8 cellular contexts compared by ENCODE assay signal in the genomic region with DNA sequence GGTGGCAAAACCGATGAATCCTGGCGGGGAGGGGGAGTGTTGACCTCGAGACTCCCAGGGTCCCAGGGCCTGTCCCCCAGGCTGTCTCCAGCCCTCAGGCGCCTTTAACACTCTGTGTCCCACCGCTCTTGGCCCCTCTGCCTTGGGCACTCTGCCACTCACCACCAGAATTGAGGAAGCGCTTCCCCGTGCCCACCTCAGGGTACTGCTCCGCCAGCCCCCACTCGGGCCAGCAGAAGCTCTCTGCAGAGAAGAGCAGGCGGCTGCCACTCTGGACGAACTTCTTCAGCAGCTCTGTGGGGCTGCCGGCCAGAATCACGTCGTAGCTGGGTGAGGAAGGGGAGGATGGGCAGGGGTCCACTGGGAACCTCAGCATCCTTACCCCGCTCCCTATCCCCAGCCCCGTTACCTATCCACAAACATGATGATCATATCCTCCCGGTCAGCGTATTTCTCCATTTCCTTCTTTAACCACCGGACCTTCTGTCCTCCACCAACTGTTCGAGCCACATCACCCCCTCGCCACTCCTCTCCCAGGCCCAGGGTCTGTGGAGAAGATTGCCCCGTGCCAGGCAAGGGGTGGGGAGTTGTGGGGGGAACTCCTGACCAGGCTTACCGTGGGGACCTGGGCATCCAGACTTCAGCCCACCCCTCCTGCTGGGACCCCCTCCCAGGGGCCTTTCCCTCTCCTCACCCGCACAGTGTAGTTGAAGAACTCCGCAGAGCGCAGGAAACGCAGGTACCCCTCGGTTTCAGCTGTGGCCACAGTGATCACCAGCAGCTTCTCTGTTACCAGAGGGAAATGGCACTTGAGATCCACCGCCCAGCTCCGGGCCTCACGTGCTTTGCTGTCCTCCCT. TPM values are rescaled to one million over a fixed set of nuclear protein-coding genes. Genes with fewer than 3 reads are reported as not detected.
A peak's percentile ranks its signal among the peaks of the same experiment; 100 is the strongest.
DNase-seq lines count a peak whose midpoint lies in the region; ATAC-seq and TF ChIP-seq lines count a peak whose summit lies in the region.

No MANE protein-coding gene starts in this region.

- H3K36me3 ChIP-seq in DOHH2 (ENCODE audit: control insufficient read depth, low read length) (no peaks in the 10 kb centered on the region; the same call in 1 of the 2 replicates), NT2/D1 (ENCODE audit: insufficient read depth, insufficient read length, low read length) (peaks cover 42% of the 10 kb centered on the region)

- no peak for ATAC-seq in effector memory CD8-positive, alpha-beta T cell (replicated peaks)

- H3K27ac ChIP-seq in DOHH2 (ENCODE audit: low read depth, low read length): no peak overlapping the region

- peak overlapping the region; percentile 95 for H3K4me3 Mint-ChIP-seq in effector memory CD8-positive, alpha-beta T cell
- H3K4me3 Mint-ChIP-seq in neural crest cell: peak overlapping the region; percentile 98

- H3F3A ChIP-seq in DOHH2 (ENCODE audit: control insufficient read depth, insufficient read depth): no peaks in the 10 kb centered on the region

- no peak for DNase-seq in NT2/D1 (ENCODE audit: low read depth, low spot score)
- DNase-seq in effector memory CD8-positive, alpha-beta T cell: no peak
- DNase-seq in neural crest cell (ENCODE audit: low read depth, low spot score): no peak
- no peak for DNase-seq in H4 (ENCODE audit: low spot score)
- DNase-seq in GM19240 (ENCODE audit: insufficient read length, low spot score): no peak
- DNase-seq in SW 1271 (lab: John Stamatoyannopoulos, UW): no peak
- no peak for DNase-seq in germinal center (ENCODE audit: low spot score)

- H3K27ac Mint-ChIP-seq in effector memory CD8-positive, alpha-beta T cell: peak overlapping the region; percentile 65 to 98
- H3K27ac Mint-ChIP-seq in neural crest cell (ENCODE audit: unreplicated experiment): peak overlapping the region; percentile 84

- H3K4me1 Mint-ChIP-seq in effector memory CD8-positive, alpha-beta T cell (ENCODE audit: low read depth in 2 of 2): peaks cover 34 to 35% of the 10 kb centered on the region in 2 donors
- H3K4me1 Mint-ChIP-seq in neural crest cell: peaks cover 23% of the 10 kb centered on the region

- no peaks in the 10 kb centered on the region for H3K9me3 ChIP-seq in DOHH2 (ENCODE audit: control insufficient read depth, insufficient read depth, low read length)
- H3K9me3 ChIP-seq in NT2/D1 (ENCODE audit: insufficient read depth, low read length): no peaks in the 10 kb centered on the region

- no peaks in the 10 kb centered on the region for H4K20me1 ChIP-seq in DOHH2 (ENCODE audit: control insufficient read depth, insufficient read depth, low read depth, low read length)

- H3K27me3 ChIP-seq in DOHH2 (ENCODE audit: control insufficient read depth, low read length) (no peaks in the 10 kb centered on the region), NT2/D1 (ENCODE audit: insufficient read depth, insufficient read length) (no peaks in the 10 kb centered on the region)

- peak overlapping the region; percentile 79 for H3K4me3 ChIP-seq in DOHH2 (ENCODE audit: low read length)
- H3K4me3 ChIP-seq in NT2/D1 (ENCODE audit: insufficient read length, low read depth): peak overlapping the region; percentile 78

- H3K27me3 Mint-ChIP-seq in effector memory CD8-positive, alpha-beta T cell: no peaks in the 10 kb centered on the region
- no peaks in the 10 kb centered on the region for H3K27me3 Mint-ChIP-seq in neural crest cell (ENCODE audit: low read depth)

- peaks cover 35% of the 10 kb centered on the region for H3K36me3 Mint-ChIP-seq in effector memory CD8-positive, alpha-beta T cell (ENCODE audit: insufficient read depth)
- no peaks in the 10 kb centered on the region for H3K36me3 Mint-ChIP-seq in neural crest cell (ENCODE audit: low read depth)

- peak overlapping the region; percentile 82 for H3K4me2 ChIP-seq in DOHH2 (ENCODE audit: low read length)

- TF ChIP-seq CTCF in DOHH2 (IDR thresholded peaks at IDR 0.05; ENCODE audit: low read depth, low read length, poor library complexity, severe bottlenecking) (no peak), neural crest cell (conservative IDR thresholded peaks at IDR 0.05) (no peak)

- peak overlapping the region; percentile 90 for H3K9ac ChIP-seq in NT2/D1 (ENCODE audit: insufficient read length, low read depth)

- peaks cover 19% of the 10 kb centered on the region for H3K4me1 ChIP-seq in DOHH2 (ENCODE audit: control insufficient read depth, low read length)
- peaks cover 5% of the 10 kb centered on the region for H3K4me1 ChIP-seq in NT2/D1 (ENCODE audit: insufficient read depth, insufficient read length)

- H3K79me2 ChIP-seq in DOHH2 (ENCODE audit: control insufficient read depth, low read length): peaks cover 29% of the 10 kb centered on the region

- H3K9me3 Mint-ChIP-seq in effector memory CD8-positive, alpha-beta T cell: no peaks in the 10 kb centered on the region
- no peaks in the 10 kb centered on the region for H3K9me3 Mint-ChIP-seq in neural crest cell

- no peaks in the 10 kb centered on the region for H3K9me2 ChIP-seq in DOHH2 (replicated peaks; ENCODE audit: control insufficient read depth, low read length)

RNA-seq across cellular contexts. Expression of a gene that starts 1.2 kb away (rescaled TPM):
- total RNA-seq in neural crest cell: 86.9 and 98.0 TPM in 2 replicates
- 32.7 and 41.3 TPM in 2 replicates for total RNA-seq in H4 (2014; rRNA removed; shearing (Covaris generic))

RNA-seq across cellular contexts. Expression of a gene that starts 1.7 kb away (rescaled TPM):
- 53.3 and 53.7 TPM in 2 replicates for total RNA-seq in neural crest cell
- 87.9 and 103 TPM in 2 replicates for total RNA-seq in H4 (2014; rRNA removed; shearing (Covaris generic))

RNA-seq across cellular contexts. Expression of a gene that starts 15.4 kb away (rescaled TPM):
- not detected in 2 replicates for total RNA-seq in neural crest cell
- not detected in 2 replicates for total RNA-seq in H4 (2014; rRNA removed; shearing (Covaris generic))

RNA-seq across cellular contexts. Expression of a gene that starts 21.4 kb away (rescaled TPM):
- total RNA-seq in neural crest cell: 9.1 and 10.4 TPM in 2 replicates
- total RNA-seq in H4 (2014; rRNA removed; shearing (Covaris generic)): 0.99 and 6.0 TPM in 2 replicates

RNA-seq across cellular contexts. Expression of a gene that starts 28.7 kb away (rescaled TPM):
- total RNA-seq in neural crest cell: 104 and 106 TPM in 2 replicates
- 115 and 118 TPM in 2 replicates for total RNA-seq in H4 (2014; rRNA removed; shearing (Covaris generic))
